Comparison of ENCODE assay signal across 8 cellular contexts in the genomic region with DNA sequence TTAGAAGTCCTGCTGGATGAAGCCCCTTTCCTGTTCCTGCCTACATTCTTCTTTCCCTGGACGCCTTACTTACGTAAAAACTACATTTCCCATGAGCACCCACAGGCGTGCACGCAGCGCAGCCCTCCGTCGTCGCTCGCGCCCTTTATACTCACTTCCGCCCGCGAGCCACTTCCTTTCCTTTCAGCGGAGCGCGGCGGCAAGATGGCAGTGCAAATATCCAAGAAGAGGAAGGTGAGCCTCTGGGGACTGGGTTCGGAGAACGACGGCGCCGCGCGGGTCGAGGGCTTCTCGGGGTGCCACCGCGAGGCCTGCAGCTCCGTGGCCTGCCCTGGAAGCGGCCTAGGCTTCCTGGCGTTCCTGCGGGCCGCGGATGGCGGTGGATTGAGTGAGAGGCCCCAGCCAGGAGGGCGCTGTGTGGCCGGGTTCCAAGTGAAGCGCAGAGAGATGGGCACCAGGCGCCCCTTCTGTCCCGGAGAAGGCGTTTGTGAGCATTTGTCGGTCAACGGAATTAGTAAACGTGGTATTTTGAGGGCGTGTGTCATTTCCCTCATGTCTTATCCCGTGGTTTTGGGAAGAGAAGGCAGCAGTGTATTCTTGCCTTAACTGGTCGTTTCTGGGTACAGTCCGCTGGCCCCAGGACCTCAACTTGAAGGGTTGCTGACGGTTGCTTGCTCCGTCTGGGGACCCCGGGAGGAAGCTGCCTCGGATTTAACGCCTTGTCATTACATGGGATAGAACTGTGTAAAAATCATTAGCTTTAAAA. TPM values are rescaled to one million over a fixed set of nuclear protein-coding genes. Genes with fewer than 3 reads are reported as not detected.
A peak's percentile ranks its signal among the peaks of the same experiment; 100 is the strongest.
DNase-seq lines count a peak whose midpoint lies in the region; ATAC-seq and TF ChIP-seq lines count a peak whose summit lies in the region.

A gene (plus strand): TSS at position 175 of the 766 bp plus-strand sequence. CDS start 30 bp downstream, at position 205.

- intact Hi-C loops in adrenal gland (cut with DNase I), result loop anchor here in 1 of 2 donors (10.0 kb wide), 1 partner anchor 125 kb away; a partner anchor contains a TSS
- intact Hi-C loops in left ventricle myocardium inferior (cut with micrococcal nuclease), result no loop called here
- intact Hi-C loops in prostate gland (cut with DNase I), result loop anchor here (5.0 kb wide), 1 partner anchor 128 kb away; a partner anchor contains a TSS

- H3K27ac ChIP-seq in adrenal gland (peak within 1 kb of the TSS; percentile 70 to 98 (median 93)), left ventricle myocardium inferior (replicated peaks) (peak within 1 kb of the TSS; percentile 88), prostate gland (peak within 1 kb of the TSS; percentile 69 to 87), urinary bladder (ENCODE audit: low read depth) (peak within 1 kb of the TSS; percentile 92)

- TF ChIP-seq POLR2A in adrenal gland (IDR thresholded peaks at IDR 0.05) (peak; percentile 49 to 84), prostate gland (IDR thresholded peaks at IDR 0.05) (peak; percentile 85)

- H3K9me3 ChIP-seq in adrenal gland (replicated peaks in 1 of 3) (no peaks in the 10 kb centered on the region), left ventricle myocardium inferior (replicated peaks) (no peaks in the 10 kb centered on the region), prostate gland (no peaks in the 10 kb centered on the region)

- H3K4me1 ChIP-seq in adrenal gland (replicated peaks in 1 of 2) (peaks cover 0 to 29% of the 10 kb centered on the region in 2 donors), left ventricle myocardium inferior (peaks cover 37% of the 10 kb centered on the region), prostate gland (replicated peaks) (no peaks in the 10 kb centered on the region), urinary bladder (ENCODE audit: insufficient read depth) (peaks cover 1% of the 10 kb centered on the region)

- peak; percentile 88 for DNase-seq in NCI-H1436 (lab: John Stamatoyannopoulos, UW)
- peak; percentile 71 to 91 (median 78) for DNase-seq in T-helper 1 cell
- peak; percentile 89 to 97 (median 94) for DNase-seq in adrenal gland
- peak; percentile 92 for DNase-seq in left ventricle myocardium inferior
- peak; percentile 92 for DNase-seq in prostate gland (ENCODE audit: low spot score)

- WGBS in adrenal gland, 4 donors, result 0 to 1% (median 0%) methylated on average over 32 to 53 of the region's 53 CpGs
- WGBS in prostate gland, result 1% methylated on average over 53 of the region's 53 CpGs
- under 1% methylated on average over 53 of the region's 53 CpGs for WGBS in urinary bladder

- no peaks in the 10 kb centered on the region for H3K27me3 ChIP-seq in adrenal gland
- no peaks in the 10 kb centered on the region for H3K27me3 ChIP-seq in left ventricle myocardium inferior (ENCODE audit: low read depth)
- H3K27me3 ChIP-seq in prostate gland (replicated peaks; ENCODE audit: insufficient read depth), result no peaks in the 10 kb centered on the region

- TF ChIP-seq CTCF in GM12875 (IDR thresholded peaks at IDR 0.05; ENCODE audit: borderline replicate concordance, insufficient read depth, low read depth, low read length), result peak; percentile 9; the same call in 1 of the 2 replicates
- peak in 3 of 6 experiments; percentile 13 to 19 (median 19) for TF ChIP-seq CTCF in adrenal gland (IDR thresholded peaks at IDR 0.05)
- peak; percentile 24 for TF ChIP-seq CTCF in left ventricle myocardium inferior (IDR thresholded peaks at IDR 0.05; ENCODE audit: borderline replicate concordance)
- TF ChIP-seq CTCF in prostate gland (IDR thresholded peaks at IDR 0.05), result peak in 3 of 4 experiments; percentile 20 to 40 (median 35)

- ATAC-seq in HG02763 (IDR thresholded peaks at IDR 0.05; ENCODE audit: unreplicated experiment), result peak; percentile 84

- H3K36me3 ChIP-seq in adrenal gland (replicated peaks in 1 of 2) (peaks cover 0 to 37% of the 10 kb centered on the region in 2 donors), left ventricle myocardium inferior (peaks cover 40% of the 10 kb centered on the region), prostate gland (peaks cover under 1 to 8% of the 10 kb centered on the region in 2 donors), urinary bladder (ENCODE audit: insufficient read depth) (peaks cover 2% of the 10 kb centered on the region)

- H3K4me3 ChIP-seq in GM12875 (ENCODE audit: low read depth, low read length), result peak within 1 kb of the TSS; percentile 96
- peak within 1 kb of the TSS; percentile 71 to 98 (median 86) for H3K4me3 ChIP-seq in adrenal gland
- peak within 1 kb of the TSS; percentile 82 for H3K4me3 ChIP-seq in left ventricle myocardium inferior
- H3K4me3 ChIP-seq in prostate gland, result peak within 1 kb of the TSS; percentile 50 to 68
- peak within 1 kb of the TSS; percentile 61 for H3K4me3 ChIP-seq in urinary bladder (ENCODE audit: low read depth, low read length)

RNA-seq across cellular contexts. Expression of the gene that starts here (rescaled TPM):
- total RNA-seq in adrenal gland (1,000 to 10,000 TPM in 7 of 8 donors, 100 to 1,000 TPM in 1; 776 to 1,829 (median 1,308) TPM), left ventricle myocardium inferior (864 TPM), prostate gland (1,000 to 10,000 TPM in 1 of 2 donors, 100 to 1,000 TPM in 1; 890 to 1,636 TPM), urinary bladder (961 TPM)
- polyA plus RNA-seq in adrenal gland (1,000 to 10,000 TPM; 1,074 to 1,454 (median 1,425) TPM), urinary bladder (2,414 TPM)

Comparison
In these comparisons a context has a peak if more than half of its experiments do, and no peak if none do; other contexts are left out.
1. Peak in every context shown above with its lines: DNase-seq, ATAC-seq, H3K4me3 ChIP-seq and H3K27ac ChIP-seq.